Comparison of ENCODE assay signal across 8 cellular contexts in the genomic region with DNA sequence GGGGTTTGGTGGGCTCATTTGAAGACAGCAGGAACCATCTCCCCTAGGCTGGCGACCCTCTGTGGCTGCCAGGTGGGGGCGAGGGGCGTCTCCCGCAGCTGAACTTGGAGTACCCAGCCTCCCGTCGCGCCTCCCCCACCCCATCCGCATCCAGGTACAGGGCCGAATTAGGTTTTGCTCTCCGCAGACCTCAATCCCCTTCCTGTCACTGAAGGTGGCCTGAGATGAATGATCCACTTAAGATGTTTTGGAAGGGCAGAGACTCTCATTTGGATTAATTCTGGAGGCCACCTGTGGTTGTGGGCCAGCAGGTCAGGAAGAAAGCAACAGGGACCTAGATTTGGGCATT. TPM values are rescaled to one million over a fixed set of nuclear protein-coding genes. Genes with fewer than 3 reads are reported as not detected.
DNase-seq lines count a peak whose midpoint lies in the region; ATAC-seq and TF ChIP-seq lines count a peak whose summit lies in the region.

No MANE protein-coding gene starts in this region.

- peak; percentile 8 for TF ChIP-seq CTCF in RWPE2 (IDR thresholded peaks at IDR 0.05; ENCODE audit: poor library complexity, severe bottlenecking)
- no peak for TF ChIP-seq CTCF in foreskin keratinocyte (conservative IDR thresholded peaks at IDR 0.05)

- no peak overlapping the region for H3K4me2 ChIP-seq in GM23248 (ENCODE audit: unreplicated experiment)

- H3K9me3 ChIP-seq in GM23248 (ENCODE audit: low read depth) (no peaks in the 10 kb centered on the region), RWPE2 (ENCODE audit: severe bottlenecking) (no peaks in the 10 kb centered on the region), skeletal muscle tissue (ENCODE audit: control insufficient read depth in 3 of 3, low read length in 3 of 3) (no peaks in the 10 kb centered on the region)

- H4K20me1 ChIP-seq in GM23248 (ENCODE audit: insufficient read depth): no peaks in the 10 kb centered on the region

- H3K27ac ChIP-seq in GM23248 (no peak overlapping the region), RWPE2 (ENCODE audit: poor library complexity, severe bottlenecking) (no peak overlapping the region), foreskin keratinocyte (peak overlapping the region; percentile 29), skeletal muscle tissue (ENCODE audit: low read depth, low read length) (no peak overlapping the region)

- peak; percentile 26; the same call in 2 of the 3 replicates for ATAC-seq in RWPE2 (ENCODE audit: low read depth)
- ATAC-seq in foreskin keratinocyte: peak; percentile 4
- ATAC-seq in GM21367 (IDR thresholded peaks at IDR 0.05; ENCODE audit: unreplicated experiment): no peak

- in situ Hi-C loops in GM23248 (cut with MboI): no loop called here

- 0 out of 2 replicates have a peak overlapping the region, but pooled peaks have one; percentile 62 for H2AFZ ChIP-seq in GM23248

- no peaks in the 10 kb centered on the region for H3K79me2 ChIP-seq in GM23248 (ENCODE audit: insufficient read depth)

- H3F3A ChIP-seq in GM23248 (ENCODE audit: insufficient read depth): peaks cover 5% of the 10 kb centered on the region; the same call in 1 of the 2 replicates

- H3K9me2 ChIP-seq in GM23248 (ENCODE audit: insufficient read depth): no peaks in the 10 kb centered on the region

- H3K4me3 ChIP-seq in GM23248 (peak overlapping the region; percentile 80), RWPE2 (ENCODE audit: severe bottlenecking) (peak overlapping the region; percentile 47), skeletal muscle tissue (ENCODE audit: low read length in 3 of 3) (peak overlapping the region; percentile 56 to 68 (median 65))

- H3K27me3 ChIP-seq in GM23248 (replicated peaks; ENCODE audit: insufficient read depth): no peaks in the 10 kb centered on the region
- no peaks in the 10 kb centered on the region for H3K27me3 ChIP-seq in RWPE2 (ENCODE audit: insufficient read depth, poor library complexity, severe bottlenecking)
- no peaks in the 10 kb centered on the region for H3K27me3 ChIP-seq in foreskin keratinocyte
- peaks cover 0 to 4% (median 0%) of the 10 kb centered on the region in 3 donors for H3K27me3 ChIP-seq in skeletal muscle tissue (ENCODE audit: control insufficient read depth in 3 of 3, insufficient read depth in 3 of 3, low read length in 3 of 3)

- 68 to 90% methylated on average over 9 to 10 of the region's 10 CpGs for WGBS in GM23248 (ENCODE audit: low coverage in 1 of 2, low lambda C conversion rate in 2 of 2, missing lambda C conversion rate in 2 of 2), 2 experiments

- DNase-seq in GM23248: no peak
- no peak for DNase-seq in RWPE2 (ENCODE audit: low spot score)
- no peak for DNase-seq in foreskin keratinocyte
- no peak for DNase-seq in HUDEP-2 (lab: John Stamatoyannopoulos, UW; ENCODE audit: unreplicated experiment in 76 of 76)
- no peak for DNase-seq in DMS79 (lab: John Stamatoyannopoulos, UW)
- DNase-seq in NCI-H2227 (lab: John Stamatoyannopoulos, UW; ENCODE audit: unreplicated experiment): no peak

- H3K9ac ChIP-seq in GM23248 (no peak overlapping the region), skeletal muscle tissue (ENCODE audit: low read depth in 1 of 3, low read length in 3 of 3) (peak overlapping the region; percentile 38 to 70 (median 51))

- no peaks in the 10 kb centered on the region for H3K36me3 ChIP-seq in GM23248 (ENCODE audit: low read depth)
- no peaks in the 10 kb centered on the region for H3K36me3 ChIP-seq in RWPE2 (ENCODE audit: low read depth)
- no peaks in the 10 kb centered on the region for H3K36me3 ChIP-seq in skeletal muscle tissue (ENCODE audit: control insufficient read depth in 3 of 3, insufficient read depth in 3 of 3, low read length in 3 of 3)

- peaks cover under 1% of the 10 kb centered on the region; the same call in 1 of the 2 replicates for H3K4me1 ChIP-seq in GM23248 (ENCODE audit: insufficient read depth)
- H3K4me1 ChIP-seq in RWPE2 (ENCODE audit: insufficient read depth, poor library complexity, severe bottlenecking): no peaks in the 10 kb centered on the region
- H3K4me1 ChIP-seq in foreskin keratinocyte: no peaks in the 10 kb centered on the region
- H3K4me1 ChIP-seq in skeletal muscle tissue (ENCODE audit: control insufficient read depth in 3 of 3, insufficient read depth in 3 of 3, low read length in 3 of 3): peaks cover 5 to 11% (median 6%) of the 10 kb centered on the region in 3 donors

RNA-seq across cellular contexts. Expression of a gene that starts 0.5 kb away (rescaled TPM):
- 1.5 and 5.1 TPM in 2 replicates for total RNA-seq in GM23248 (2014; rRNA removed; shearing (Covaris generic))
- polyA plus RNA-seq in GM23248 (2016; fragmentation: Nextera tagmentation; extraction: Ambion mirVana) (1.1 and 1.2 TPM in 2 replicates), foreskin keratinocyte (6.5 and 7.4 TPM in 2 replicates)
- total RNA-seq in foreskin keratinocyte (8.0 and 8.9 TPM in 2 replicates), skeletal muscle tissue (13.6 TPM)
